1 cellular context compared by ENCODE assay signal in the genomic region with DNA sequence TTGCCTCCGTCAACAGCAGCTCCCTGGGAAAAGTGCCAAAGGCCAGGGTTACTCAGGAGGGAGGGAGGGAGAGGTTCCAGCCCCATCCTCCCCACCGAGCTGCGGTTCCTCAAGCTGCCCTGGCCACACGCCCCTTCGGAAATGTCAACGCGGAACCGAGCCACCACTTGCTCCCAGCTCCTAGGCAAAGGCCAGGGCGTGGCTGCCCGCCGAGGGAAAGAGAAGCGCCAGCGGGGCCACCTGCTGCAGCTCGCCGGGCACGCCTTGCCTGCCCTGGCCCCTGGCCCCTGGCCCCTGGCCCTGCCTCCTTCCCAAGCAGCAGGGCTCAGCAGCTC.
TF ChIP-seq lines count a peak whose summit lies in the region.

No MANE protein-coding gene starts in this region.

TF ChIP-seq in HEK293T, 16 proteins besides CTCF, POLR2A, EP300 and RAD21:
- no peak for TF ChIP-seq FOXA1 (IDR thresholded peaks at IDR 0.05)
- TF ChIP-seq FOXK2 (IDR thresholded peaks at IDR 0.05) = no peak
- TF ChIP-seq NFRKB (IDR thresholded peaks at IDR 0.05) = no peak
- no peak for TF ChIP-seq ARNT (IDR thresholded peaks at IDR 0.05)
- no peak for TF ChIP-seq SUZ12 (IDR thresholded peaks at IDR 0.05)
